ENCODE assay signal across 8 cellular contexts in the genomic region with DNA sequence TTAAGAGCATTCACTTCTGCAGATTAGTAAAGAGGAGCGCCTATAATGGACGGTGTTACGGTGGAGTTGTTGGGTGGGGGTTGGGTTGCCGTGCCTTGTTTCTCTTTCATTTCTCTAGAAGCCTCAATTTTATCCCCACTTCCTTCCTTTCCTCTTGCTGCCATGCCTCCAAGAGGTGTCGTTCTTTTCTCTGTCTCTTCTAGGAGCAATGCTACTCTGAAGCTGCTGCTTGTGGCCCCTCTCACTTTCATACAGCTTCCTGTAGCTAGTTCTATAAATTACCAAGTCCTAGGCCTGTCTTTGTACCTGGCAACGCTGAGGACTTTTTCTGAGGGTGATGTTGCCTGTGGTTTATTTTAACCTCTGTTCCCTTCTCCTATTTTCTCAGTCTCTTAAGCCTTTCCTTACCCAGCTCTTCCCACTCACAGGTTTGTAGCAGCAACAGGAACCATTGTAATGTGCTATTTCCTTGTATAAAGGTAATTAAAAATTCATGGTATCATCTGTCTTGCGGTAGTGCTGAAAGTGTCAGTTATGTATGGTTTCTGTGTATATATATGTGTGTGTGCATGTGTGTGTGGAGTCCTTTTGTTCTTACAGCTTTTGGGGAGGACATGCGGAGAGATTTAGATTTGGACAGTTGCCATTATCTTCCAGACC. TPM values are rescaled to one million over a fixed set of nuclear protein-coding genes. Genes with fewer than 3 reads are reported as not detected.
DNase-seq lines count a peak whose midpoint lies in the region; ATAC-seq and TF ChIP-seq lines count a peak whose summit lies in the region.

No MANE protein-coding gene starts in this region.

- peak overlapping the region; percentile 28; the same call in 1 of the 2 replicates for H3K9ac ChIP-seq in MM.1S (ENCODE audit: low read length)

- no peaks in the 10 kb centered on the region for H4K20me1 ChIP-seq in MM.1S (ENCODE audit: insufficient read depth, low read length)

- ATAC-seq in GM21737 (IDR thresholded peaks at IDR 0.05; ENCODE audit: unreplicated experiment) (peak; percentile 87), psoas muscle (peak in 1 of 4 donors; percentile 50)
- ATAC-seq in activated T-cell treated with anti-CD3 and anti-CD28 coated beads, Interleukin-2, amount 50 U/mL, for 4 hours: peak; percentile 87

- H3K36me3 ChIP-seq in MM.1S (replicated peaks; ENCODE audit: insufficient read depth, low read length): no peaks in the 10 kb centered on the region
- no peaks in the 10 kb centered on the region for H3K36me3 ChIP-seq in psoas muscle (ENCODE audit: insufficient read depth in 1 of 2, low read depth in 1 of 2)

- intact Hi-C loops in psoas muscle (cut with DNase I): no loop called here

- H3K27ac ChIP-seq in MM.1S (ENCODE audit: low read length): peak overlapping the region; percentile 80
- H3K27ac ChIP-seq in psoas muscle: peak overlapping the region; percentile 41

- peaks cover 16% of the 10 kb centered on the region for H3K4me1 Mint-ChIP-seq in activated T-cell treated with anti-CD3 and anti-CD28 coated beads, Interleukin-2, amount 50 U/mL, for 4 hours (ENCODE audit: low read depth)

- H3K9me2 ChIP-seq in MM.1S (replicated peaks; ENCODE audit: insufficient read depth, low read length): no peaks in the 10 kb centered on the region

- H3K4me1 ChIP-seq in MM.1S (ENCODE audit: low read length): peaks cover 11% of the 10 kb centered on the region; the same call in 1 of the 2 replicates
- H3K4me1 ChIP-seq in psoas muscle: no peaks in the 10 kb centered on the region

- no peaks in the 10 kb centered on the region for H3K9me3 Mint-ChIP-seq in activated T-cell treated with anti-CD3 and anti-CD28 coated beads, Interleukin-2, amount 50 U/mL, for 4 hours

- no peak overlapping the region for H2AFZ ChIP-seq in MM.1S (ENCODE audit: low read length)

- DNase-seq in GM13976 (ENCODE audit: low spot score) (peak; percentile 62), MM.1S (peak; percentile 75), psoas muscle (no peak), DMS53 treated with DMSO at 0.1 percent for 48 hours (lab: John Stamatoyannopoulos, UW; ENCODE audit: unreplicated experiment) (no peak), DMS79 (lab: John Stamatoyannopoulos, UW) (no peak), EL (no peak)
- DNase-seq in activated T-cell treated with anti-CD3 and anti-CD28 coated beads, Interleukin-2, amount 50 U/mL, for 4 hours: peak; percentile 27

- no peak overlapping the region for H3K4me3 Mint-ChIP-seq in activated T-cell treated with anti-CD3 and anti-CD28 coated beads, Interleukin-2, amount 50 U/mL, for 4 hours

- H3K27me3 ChIP-seq in MM.1S (replicated peaks; ENCODE audit: insufficient read depth, low read length) (no peaks in the 10 kb centered on the region), psoas muscle (ENCODE audit: insufficient read depth in 3 of 3, low read length in 2 of 3) (no peaks in the 10 kb centered on the region)

- in situ Hi-C loops in GM13976 (cut with MboI; ENCODE audit: low sequenced_read_pairs, unreplicated experiment): no loop called here

- H3F3A ChIP-seq in MM.1S (ENCODE audit: insufficient read depth, low read length): peaks cover 20% of the 10 kb centered on the region

- H3K4me3 ChIP-seq in MM.1S (ENCODE audit: low read length): peak overlapping the region; percentile 60
- peak overlapping the region; percentile 49 for H3K4me3 ChIP-seq in psoas muscle

- no peak for TF ChIP-seq CTCF in GM13976 (IDR thresholded peaks at IDR 0.05; ENCODE audit: borderline replicate concordance, control extremely low read depth, extremely low read depth, insufficient read depth, missing control alignments)
- TF ChIP-seq CTCF in MM.1S (IDR thresholded peaks at IDR 0.05; ENCODE audit: low read length): no peak
- no peak for TF ChIP-seq CTCF in psoas muscle (IDR thresholded peaks at IDR 0.05)

- peak overlapping the region; percentile 64 for H3K4me2 ChIP-seq in MM.1S (ENCODE audit: low read depth, low read length)

- H3K36me3 Mint-ChIP-seq in activated T-cell treated with anti-CD3 and anti-CD28 coated beads, Interleukin-2, amount 50 U/mL, for 4 hours (ENCODE audit: insufficient read depth): peaks cover 2% of the 10 kb centered on the region

- WGBS in psoas muscle, 3 donors: 51 to 66% (median 57%) methylated on average over 8 of the region's 8 CpGs

- H3K79me2 ChIP-seq in MM.1S (ENCODE audit: low read length): peaks cover 57% of the 10 kb centered on the region

- no peaks in the 10 kb centered on the region for H3K9me3 ChIP-seq in MM.1S (replicated peaks; ENCODE audit: insufficient read depth, low read length)
- H3K9me3 ChIP-seq in psoas muscle: no peaks in the 10 kb centered on the region

- H3K27me3 Mint-ChIP-seq in activated T-cell treated with anti-CD3 and anti-CD28 coated beads, Interleukin-2, amount 50 U/mL, for 4 hours (ENCODE audit: low read depth): no peaks in the 10 kb centered on the region

RNA-seq across cellular contexts. Expression of a gene that starts 44.0 kb away (rescaled TPM):
- 10 to 100 TPM; 35.7 to 36.8 (median 36.5) TPM for total RNA-seq in activated T-cell treated with anti-CD3 and anti-CD28 coated beads, Interleukin-2, amount 50 U/mL, for 4 hours
- total RNA-seq in psoas muscle: 1 to 10 TPM; 4.0 to 7.6 (median 4.7) TPM
- 1 to 10 TPM; 2.8 to 5.2 (median 3.0) TPM for polyA plus RNA-seq in psoas muscle

Comparison
In these comparisons a context has a peak if more than half of its experiments do, and no peak if none do; other contexts are left out.
1. DNase-seq: peak in GM13976 (single experiment), MM.1S (single experiment) and activated T-cell treated with anti-CD3 and anti-CD28 coated beads, Interleukin-2, amount 50 U/mL, for 4 hours (single experiment); none in psoas muscle (0 of 2), DMS53 treated with DMSO at 0.1 percent for 48 hours (single experiment), DMS79 (single experiment) and EL (single experiment).
2. RNA of a gene that starts 44.0 kb away (total RNA-seq): 35.7 to 36.8 TPM in activated T-cell treated with anti-CD3 and anti-CD28 coated beads, Interleukin-2, amount 50 U/mL, for 4 hours; 4.0 to 7.6 TPM in psoas muscle; every median in the first group is over 4 times any median in the second.